Comparison of ENCODE assay signal across 22 cellular contexts in the genomic region with DNA sequence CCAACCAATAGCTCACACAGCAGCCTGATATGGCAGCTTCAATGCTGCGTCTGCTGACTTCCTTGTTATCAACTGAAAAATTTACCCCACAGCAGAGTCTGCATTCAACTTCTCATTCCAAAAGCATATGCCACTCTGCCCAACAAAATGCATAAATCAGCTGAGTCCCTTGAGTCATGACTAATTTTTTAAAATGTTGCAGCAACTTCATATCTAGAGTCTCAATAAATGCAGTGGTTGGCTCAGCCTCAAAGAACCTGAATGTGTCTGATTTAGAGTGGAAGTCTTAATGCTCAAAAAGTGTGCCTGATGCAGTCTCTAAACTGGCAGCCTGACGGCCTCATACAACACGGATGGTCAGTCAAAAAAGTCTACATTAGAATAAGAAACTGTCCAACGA. TPM values are rescaled to one million over a fixed set of nuclear protein-coding genes. Genes with fewer than 3 reads are reported as not detected.
DNase-seq lines count a peak whose midpoint lies in the region; TF ChIP-seq lines count a peak whose summit lies in the region.
"Had no signal": no experiment of that assay in that cellular context is flagged by ENCODE, and none has a peak within 500 bp of the region (broad histone marks: within the 10 kb centered on the region; RNA-seq: fewer than 3 reads in every experiment).

No MANE protein-coding gene starts in this region.

- H3K27me3 ChIP-seq in testis, result no peaks in the 10 kb centered on the region
- H3K27me3 ChIP-seq: gastroesophageal sphincter, ovary had no signal

- WGBS in testis, 2 donors, result 83 to 89% methylated on average over 4 of the region's 4 CpGs

- DNase-seq in EL (peak; percentile 33), MV-4-11 (lab: John Stamatoyannopoulos, UW) (peak; percentile 61), cardiac fibroblast (ENCODE audit: low read depth in 2 of 2) (peak; percentile 51 to 56), iris pigment epithelial cell (ENCODE audit: low read depth) (peak; percentile 36), LoVo (ENCODE audit: low spot score) (no peak), SHP77 (lab: John Stamatoyannopoulos, UW) (no peak), testis (no peak)
- DNase-seq: activated CD4-positive, alpha-beta T cell treated with anti-CD3 and anti-CD28 coated beads, Interleukin-2, amount 10 ng/mL, durations not matched to agents 24 days and 14 days; activated naive CD4-positive, alpha-beta T cell treated with Interleukin-2 at 50 U/mL for 16 hours; activated T-cell treated with anti-CD3 and anti-CD28 coated beads, Interleukin-2, amount 50 U/mL, for 72 hours; amniotic stem cell; KBM-7; left ventricle myocardium superior; NCI-H1092 treated with DMSO at 0.1 percent for 48 hours; NCI-H187 treated with DMSO at 0.1 percent for 48 hours; NCI-H526; ovary; retina had no signal

- intact Hi-C loops in testis (cut with DNase I; ENCODE audit: low total_unique reads), result no loop called here

- no peaks in the 10 kb centered on the region for H3K9me3 ChIP-seq in testis
- H3K9me3 ChIP-seq: gastroesophageal sphincter, ovary had no signal

- no peak overlapping the region for H3K27ac ChIP-seq in testis
- H3K27ac ChIP-seq: C4-2B, gastroesophageal sphincter, ovary, VCaP had no signal

- H3K36me3 ChIP-seq in testis (ENCODE audit: low read depth, missing control alignments), result no peaks in the 10 kb centered on the region
- H3K36me3 ChIP-seq: ovary had no signal

- no peak for TF ChIP-seq POLR2A in testis (IDR thresholded peaks at IDR 0.05)

- TF ChIP-seq CTCF in cardiac fibroblast (IDR thresholded peaks at IDR 0.05; ENCODE audit: low read depth, low read length) (no peak), testis (IDR thresholded peaks at IDR 0.05) (no peak)

- no peaks in the 10 kb centered on the region for H3K4me1 ChIP-seq in testis
- H3K4me1 ChIP-seq: gastroesophageal sphincter had no signal

- H3K4me3 ChIP-seq in cardiac fibroblast (replicated peaks in 1 of 2; ENCODE audit: low read depth in 2 of 2, low read length in 2 of 2) (no peak overlapping the region), testis (no peak overlapping the region)
- H3K4me3 ChIP-seq: gastroesophageal sphincter, ovary, smooth muscle cell had no signal

RNA-seq across cellular contexts. Expression of a gene that starts 46.5 kb away (rescaled TPM):
- total RNA-seq in testis, result 10 to 100 TPM; 14.1 to 22.8 TPM
- polyA plus RNA-seq in testis (ENCODE audit: insufficient read depth, low read depth, low replicate concordance), result 35.0 TPM

Comparison
In these comparisons a context has a peak if more than half of its experiments do, and no peak if none do; other contexts are left out.
1. DNase-seq: peak in EL (single experiment), MV-4-11 (single experiment), cardiac fibroblast (2 of 2) and iris pigment epithelial cell (single experiment); none in LoVo (single experiment), SHP77 (0 of 2) and testis (single experiment).